ENCODE assay signal across 16 cellular contexts in the genomic region with DNA sequence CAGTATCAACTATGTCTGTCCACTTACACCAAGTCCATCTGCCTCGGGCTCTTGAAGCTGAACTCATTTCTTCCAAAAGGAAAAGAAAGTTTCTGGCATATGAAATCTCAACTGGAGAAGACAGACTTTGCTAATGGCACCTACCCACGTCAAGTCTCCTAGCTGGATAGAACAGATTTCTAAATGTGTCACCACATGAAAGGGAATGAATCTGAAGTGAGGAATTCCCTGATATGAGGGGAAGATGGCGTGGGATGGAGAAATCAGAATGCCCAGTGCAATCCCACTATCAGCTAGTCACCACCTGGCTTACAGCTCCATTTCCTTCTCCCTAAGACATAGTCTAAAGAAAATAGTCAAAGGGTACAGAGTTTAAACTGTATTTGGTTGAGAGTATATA.
A peak's percentile ranks its signal among the peaks of the same experiment; 100 is the strongest.
DNase-seq lines count a peak whose midpoint lies in the region; ATAC-seq, FAIRE-seq and TF ChIP-seq lines count a peak whose summit lies in the region.
"Had no signal": no experiment of that assay in that cellular context is flagged by ENCODE, and none has a peak within 500 bp of the region (broad histone marks: within the 10 kb centered on the region; RNA-seq: fewer than 3 reads in every experiment).

No MANE protein-coding gene starts in this region.

- no peak for FAIRE-seq in K562 (lab: Jason Lieb, UNC)
- FAIRE-seq: H1 had no signal

- BruUV-seq in K562 (replicated peaks; lab: Mats Ljungman, UMichigan): no TSS peak

- intact Hi-C loops in K562 (cut with micrococcal nuclease): loop anchor here (10.0 kb wide), 1 partner anchor 277 kb away; no protein-coding TSS in a partner anchor

- H3K4ac ChIP-seq in mesendoderm (ENCODE audit: low read depth, low read length): no peak overlapping the region
- H3K4ac ChIP-seq in trophoblast cell (ENCODE audit: low read depth, low read length): no peak overlapping the region

- H3K27ac ChIP-seq in SK-N-MC (peak overlapping the region; percentile 18; the same call in 1 of the 2 replicates), K562 (ENCODE audit: extremely low read depth, low read depth, low read length) (no peak overlapping the region), mesendoderm (ENCODE audit: low read depth, low read length) (no peak overlapping the region), trophoblast cell (ENCODE audit: low read depth, low read length) (no peak overlapping the region)
- H3K27ac ChIP-seq: BLaER1 had no signal

- H3K79me2 ChIP-seq in K562 (ENCODE audit: control insufficient read depth, insufficient read depth, low read length): no peaks in the 10 kb centered on the region
- H3K79me2 ChIP-seq in mesendoderm (ENCODE audit: control insufficient read depth, insufficient read depth, low read length): no peaks in the 10 kb centered on the region
- no peaks in the 10 kb centered on the region for H3K79me2 ChIP-seq in trophoblast cell (ENCODE audit: control insufficient read depth, insufficient read depth, low read length, poor library complexity)

- H2BK120ac ChIP-seq in mesendoderm (ENCODE audit: low read depth, low read length) (peak overlapping the region; percentile 54), trophoblast cell (ENCODE audit: insufficient read depth, low read length, poor library complexity) (no peak overlapping the region)

- H3K4me1 ChIP-seq in K562 (replicated peaks in 1 of 2; ENCODE audit: control insufficient read depth in 2 of 2, insufficient read depth in 2 of 2, low read length in 2 of 2) (no peaks in the 10 kb centered on the region), mesendoderm (ENCODE audit: control insufficient read depth, low read depth, low read length) (no peaks in the 10 kb centered on the region), trophoblast cell (ENCODE audit: control insufficient read depth in 1 of 2, insufficient read depth in 2 of 2, low read length in 2 of 2) (no peaks in the 10 kb centered on the region)
- H3K4me1 ChIP-seq: BLaER1, HAP-1 had no signal

- H3K56ac ChIP-seq in mesendoderm (ENCODE audit: low read length): no peak overlapping the region

- no peak overlapping the region for H3K14ac ChIP-seq in trophoblast cell (ENCODE audit: low read length)

- no peaks in the 10 kb centered on the region for H4K20me1 ChIP-seq in K562 (replicated peaks; ENCODE audit: control insufficient read depth, insufficient read depth, low read length)
- H4K20me1 ChIP-seq: BLaER1 had no signal

- H2AK5ac ChIP-seq in mesendoderm (ENCODE audit: low read length): no peak overlapping the region
- no peak overlapping the region for H2AK5ac ChIP-seq in trophoblast cell (ENCODE audit: low read length)

- WGBS in K562 (ENCODE audit: insufficient coverage, low coverage, missing lambda C conversion rate): 0% methylated on average over 3 of the region's 3 CpGs
- no CpG with 5 or more reads among the region's 3 CpGs for WGBS in mesendoderm (ENCODE audit: extremely low coverage, insufficient coverage, low lambda C conversion rate)
- no CpG with 5 or more reads among the region's 3 CpGs for WGBS in trophoblast cell (ENCODE audit: extremely low coverage, insufficient coverage, insufficient read length)

- no peak overlapping the region for H4K91ac ChIP-seq in trophoblast cell (ENCODE audit: low read depth, low read length)

- H2BK15ac ChIP-seq in mesendoderm (replicated peaks; ENCODE audit: low read depth): no peak overlapping the region

- in situ Hi-C loops in K562 (cut with MboI): no loop called here

- H3K9ac ChIP-seq in SK-N-MC (ENCODE audit: insufficient read length) (no peak overlapping the region), K562 (ENCODE audit: insufficient read depth in 1 of 2, low read depth in 2 of 2, low read length in 2 of 2) (no peak overlapping the region), mesendoderm (ENCODE audit: low read length) (no peak overlapping the region), trophoblast cell (ENCODE audit: low read length) (no peak overlapping the region)
- H3K9ac ChIP-seq: BLaER1 had no signal

- ATAC-seq in K562: no peak
- no peak for ATAC-seq in GM19351 (IDR thresholded peaks at IDR 0.05; ENCODE audit: unreplicated experiment)

- no peak for TF ChIP-seq RAD21 in K562 (CRISPR knock-in tag; conservative IDR thresholded peaks at IDR 0.05 in 1 of 2, IDR thresholded peaks at IDR 0.05 in 1 of 2)

- TF ChIP-seq POLR2A in K562 (conservative IDR thresholded peaks at IDR 0.05): no peak

- H4K12ac ChIP-seq in trophoblast cell (ENCODE audit: low read depth, low read length): no peak overlapping the region

- H4K8ac ChIP-seq in mesendoderm (ENCODE audit: low read depth, low read length): no peak overlapping the region
- H4K8ac ChIP-seq in trophoblast cell (ENCODE audit: low read depth, low read length): no peak overlapping the region

- no peaks in the 10 kb centered on the region for H3K27me3 ChIP-seq in K562 (ENCODE audit: control insufficient read depth in 2 of 2, insufficient read depth in 2 of 2, low read length in 2 of 2)
- H3K27me3 ChIP-seq in mesendoderm (ENCODE audit: insufficient read depth, low read length, poor library complexity): no peaks in the 10 kb centered on the region
- H3K27me3 ChIP-seq in trophoblast cell (ENCODE audit: insufficient read depth, low read length): no peaks in the 10 kb centered on the region
- H3K27me3 ChIP-seq: BLaER1 had no signal

- no peaks in the 10 kb centered on the region for H3K9me1 ChIP-seq in K562 (ENCODE audit: control insufficient read depth, insufficient read depth, low read length)

- CTCF ChIA-PET in K562 (lab: Yijun Ruan, JAX; ENCODE audit: low intra/inter-chr PET ratio): no interaction called here

- H2BK5ac ChIP-seq in mesendoderm (ENCODE audit: low read length) (no peak overlapping the region), trophoblast cell (ENCODE audit: low read depth, low read length, poor library complexity) (no peak overlapping the region)

- no peak for TF ChIP-seq CTCF in K562 (IDR thresholded peaks at IDR 0.05 in 2 of 3, conservative IDR thresholded peaks at IDR 0.05 in 1 of 3; ENCODE audit: insufficient read depth in 2 of 3, low read depth in 1 of 3, low read length in 3 of 3)

- no peaks in the 10 kb centered on the region for H3K9me3 ChIP-seq in SK-N-MC (ENCODE audit: low read depth, low read length)
- no peaks in the 10 kb centered on the region for H3K9me3 ChIP-seq in K562 (replicated peaks; ENCODE audit: control insufficient read depth, insufficient read depth, low read depth, low read length)
- peaks cover 2% of the 10 kb centered on the region for H3K9me3 ChIP-seq in trophoblast cell (ENCODE audit: insufficient read depth, low read depth, low read length)
- H3K9me3 ChIP-seq: BLaER1, HAP-1 had no signal

- H3K79me1 ChIP-seq in mesendoderm (ENCODE audit: low read length): no peaks in the 10 kb centered on the region
- no peaks in the 10 kb centered on the region for H3K79me1 ChIP-seq in trophoblast cell (ENCODE audit: low read length)

- H3K4me2 ChIP-seq in K562 (ENCODE audit: insufficient read depth, low read length): no peak overlapping the region
- no peak overlapping the region for H3K4me2 ChIP-seq in mesendoderm (ENCODE audit: low read length)
- no peak overlapping the region for H3K4me2 ChIP-seq in trophoblast cell (ENCODE audit: low read length)
- H3K4me2 ChIP-seq: BLaER1 had no signal

- H3K36me3 ChIP-seq in SK-N-MC (ENCODE audit: insufficient read depth, low read length) (peaks cover 93% of the 10 kb centered on the region), K562 (ENCODE audit: control insufficient read depth, insufficient read depth, low read length) (no peaks in the 10 kb centered on the region), mesendoderm (ENCODE audit: control insufficient read depth, insufficient read depth, low read length) (no peaks in the 10 kb centered on the region), trophoblast cell (ENCODE audit: control insufficient read depth in 1 of 2, insufficient read depth in 2 of 2, low read length in 2 of 2) (peaks cover 0 to 2% of the 10 kb centered on the region in 2 experiments)
- H3K36me3 ChIP-seq: BLaER1, HAP-1 had no signal

- H2AFZ ChIP-seq in K562 (ENCODE audit: low read depth, low read length) (no peak overlapping the region), trophoblast cell (ENCODE audit: insufficient read depth, low read length, poor library complexity) (no peak overlapping the region)

- no peak for TF ChIP-seq EP300 in K562 (IDR thresholded peaks at IDR 0.05; ENCODE audit: low read length)

- no peak overlapping the region for H2BK12ac ChIP-seq in trophoblast cell (ENCODE audit: low read length)

- no peak overlapping the region for H3K4me3 ChIP-seq in SK-N-MC
- H3K4me3 ChIP-seq in K562: no peak overlapping the region
- no peak overlapping the region for H3K4me3 ChIP-seq in mesendoderm (ENCODE audit: low read length)
- no peak overlapping the region for H3K4me3 ChIP-seq in trophoblast cell (ENCODE audit: low read depth, low read length)
- H3K4me3 ChIP-seq: BLaER1, HAP-1 had no signal

- H3K18ac ChIP-seq in mesendoderm (ENCODE audit: low read length): no peak overlapping the region
- H3K18ac ChIP-seq in trophoblast cell (ENCODE audit: low read length): no peak overlapping the region

- POLR2A ChIA-PET in K562 (lab: Yijun Ruan, JAX): interaction anchor here (0.5 to 1.7 kb wide), 4 partner anchors 100 to 208 kb away, joined by 3 read pairs; no protein-coding TSS in a partner anchor

- H3K23ac ChIP-seq in mesendoderm (ENCODE audit: low read length): no peak overlapping the region
- H3K23ac ChIP-seq in trophoblast cell (ENCODE audit: low read length): no peak overlapping the region

- DNase-seq in SK-N-MC (ENCODE audit: low read depth, low spot score) (no peak), K562 (ENCODE audit: extremely low read depth in 1 of 4, low spot score in 3 of 4) (no peak), mesendoderm (no peak), trophoblast cell (peak; percentile 61 to 64), NCI-H1694 (lab: John Stamatoyannopoulos, UW) (no peak), globus pallidus (ENCODE audit: low spot score) (no peak)
- DNase-seq in activated naive CD4-positive, alpha-beta T cell treated with Interleukin-2 at 50 U/mL for 16 hours: no peak
- DNase-seq: 8988T; CD4-positive, alpha-beta memory T cell; DMS153; DMS79; GDM1 had no signal

- no peak overlapping the region for H4K5ac ChIP-seq in mesendoderm (ENCODE audit: low read length)

TF ChIP-seq in K562, 482 proteins besides CTCF, POLR2A, EP300 and RAD21 (continues in another document):
- TF ChIP-seq FOXJ2 (tag; IDR thresholded peaks at IDR 0.05): no peak
- TF ChIP-seq LARP7 (IDR thresholded peaks at IDR 0.05): no peak

Comparison
In these comparisons a context has a peak if more than half of its experiments do, and no peak if none do; other contexts are left out.
1. DNase-seq: peak in trophoblast cell (2 of 2); none in SK-N-MC (single experiment), K562 (0 of 4), mesendoderm (single experiment), activated naive CD4-positive, alpha-beta T cell treated with Interleukin-2 at 50 U/mL for 16 hours (single experiment), NCI-H1694 (single experiment) and globus pallidus (single experiment).